Comparison of ENCODE assay signal across 11 cellular contexts in the genomic region with DNA sequence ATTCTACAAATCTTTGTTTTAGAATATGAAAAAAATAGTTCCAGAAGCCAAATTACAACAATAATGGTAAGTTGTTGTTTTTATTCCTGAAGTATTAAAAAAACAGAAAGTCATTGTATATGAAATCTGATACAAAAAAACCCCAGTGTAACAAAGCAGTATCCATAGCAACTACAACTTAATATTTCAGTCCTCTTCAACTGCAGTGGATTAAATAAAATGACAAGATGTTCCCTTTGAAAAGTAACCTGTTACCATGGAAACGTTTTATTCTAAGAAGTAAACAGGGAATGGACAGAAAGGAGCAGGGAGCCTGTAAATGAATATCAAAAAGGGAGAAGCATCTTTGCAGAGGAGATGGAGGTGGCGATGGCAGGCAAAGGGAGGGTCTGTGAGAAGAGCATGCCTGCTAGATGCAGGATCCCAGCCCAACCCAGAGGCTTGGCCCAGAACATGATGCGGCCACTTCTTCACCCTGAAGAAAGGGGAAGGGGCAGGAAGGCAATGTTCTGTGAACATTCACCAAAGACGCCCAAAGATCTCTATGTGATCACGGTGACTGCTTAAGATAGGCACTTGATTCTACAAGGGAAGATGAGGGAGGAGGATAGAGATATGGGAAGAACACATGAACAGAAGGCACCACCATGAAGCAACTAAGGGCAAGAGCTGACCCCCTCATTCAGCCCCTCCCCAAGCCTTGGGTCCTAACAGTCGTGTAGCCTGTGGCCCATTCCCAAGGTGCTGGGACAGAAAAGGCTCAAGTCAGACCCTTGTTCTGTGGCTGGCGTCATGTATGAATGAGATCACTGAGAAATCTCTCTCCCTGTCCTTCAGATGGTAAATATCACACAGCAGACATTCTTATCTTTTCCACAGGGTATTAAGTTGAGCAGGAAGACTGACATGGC.
DNase-seq lines count a peak whose midpoint lies in the region; ATAC-seq, FAIRE-seq and TF ChIP-seq lines count a peak whose summit lies in the region.
"Had no signal": no experiment of that assay in that cellular context is flagged by ENCODE, and none has a peak within 500 bp of the region (broad histone marks: within the 10 kb centered on the region; RNA-seq: fewer than 3 reads in every experiment).

No MANE protein-coding gene starts in this region.

- no peaks in the 10 kb centered on the region for H3K9me3 Mint-ChIP-seq in memory B cell
- H3K9me3 Mint-ChIP-seq in activated CD4-positive, alpha-beta memory T cell treated with anti-CD3 and anti-CD28 coated beads for 36 hours, result no peaks in the 10 kb centered on the region

- CTCF ChIA-PET in A549 (lab: Yijun Ruan, JAX), result no interaction called here
- CTCF ChIA-PET in activated CD4-positive, alpha-beta memory T cell treated with anti-CD3 and anti-CD28 coated beads for 36 hours (lab: Charles Lee), result no interaction called here

- no peak for DNase-seq in A549 (ENCODE audit: low read depth in 1 of 2, low spot score in 1 of 2)
- peak; percentile 33 for DNase-seq in NAMALWA (ENCODE audit: low spot score)
- DNase-seq in cardiac fibroblast (ENCODE audit: low read depth in 2 of 2), result peak; percentile 52 to 72
- no peak for DNase-seq in memory B cell (ENCODE audit: low spot score in 2 of 2)
- no peak for DNase-seq in NK-92 treated with Interleukin-12 subunit alpha and Interleukin-12 subunit beta, amount 100 ng/mL, for 24 hours (lab: John Stamatoyannopoulos, UW)
- DNase-seq in NCI-H1105 (lab: John Stamatoyannopoulos, UW), result no peak
- no peak for DNase-seq in activated CD4-positive, alpha-beta memory T cell treated with anti-CD3 and anti-CD28 coated beads for 36 hours
- DNase-seq: DMS 273 treated with DMSO at 0.1 percent for 48 hours, NCI-H510A had no signal

- no peak for TF ChIP-seq EP300 in A549 (IDR thresholded peaks at IDR 0.05)

- no peaks in the 10 kb centered on the region for H3K27me3 Mint-ChIP-seq in memory B cell
- H3K27me3 Mint-ChIP-seq in activated CD4-positive, alpha-beta memory T cell treated with anti-CD3 and anti-CD28 coated beads for 36 hours, result no peaks in the 10 kb centered on the region

- peaks cover 30% of the 10 kb centered on the region for H3K4me1 Mint-ChIP-seq in memory B cell
- H3K4me1 Mint-ChIP-seq in activated CD4-positive, alpha-beta memory T cell treated with anti-CD3 and anti-CD28 coated beads for 36 hours (ENCODE audit: low read depth), result peaks cover 54% of the 10 kb centered on the region

- no peak for TF ChIP-seq POLR2A in A549 (IDR thresholded peaks at IDR 0.05; ENCODE audit: low read length)

- no peaks in the 10 kb centered on the region for H3K9me3 ChIP-seq in A549

- FAIRE-seq in A549 (lab: Jason Lieb, UNC), result no peak

- H3K4me2 ChIP-seq in A549, result peak overlapping the region; percentile 26; the same call in 2 of the 3 replicates

- WGBS in A549 (ENCODE audit: missing lambda C conversion rate), result 76% methylated on average over 7 of the region's 7 CpGs

- no peak for TF ChIP-seq RAD21 in A549 (conservative IDR thresholded peaks at IDR 0.05 in 1 of 2, IDR thresholded peaks at IDR 0.05 in 1 of 2)

- H3K27ac ChIP-seq in A549, result no peak overlapping the region

- peaks cover 23% of the 10 kb centered on the region for H3K4me1 ChIP-seq in A549

- peak overlapping the region; percentile 84 for H3K27ac Mint-ChIP-seq in memory B cell
- H3K27ac Mint-ChIP-seq in activated CD4-positive, alpha-beta memory T cell treated with anti-CD3 and anti-CD28 coated beads for 36 hours, result no peak overlapping the region

- no peak overlapping the region for H3K4me3 Mint-ChIP-seq in memory B cell
- no peak overlapping the region for H3K4me3 Mint-ChIP-seq in activated CD4-positive, alpha-beta memory T cell treated with anti-CD3 and anti-CD28 coated beads for 36 hours

- intact Hi-C loops in activated CD4-positive, alpha-beta memory T cell treated with anti-CD3 and anti-CD28 coated beads for 36 hours (cut with micrococcal nuclease), result no loop called here

- ATAC-seq in A549 (peak in 1 of 2 experiments; percentile 51; a peak in 3 of 6 replicates), memory B cell (ENCODE audit: low read depth) (no peak), GM21447 (IDR thresholded peaks at IDR 0.05; ENCODE audit: unreplicated experiment) (no peak)

- TF ChIP-seq CTCF in A549 (IDR thresholded peaks at IDR 0.05) (no peak), cardiac fibroblast (IDR thresholded peaks at IDR 0.05; ENCODE audit: low read depth, low read length) (no peak)

- H3K36me3 Mint-ChIP-seq in memory B cell, result peaks cover 13% of the 10 kb centered on the region
- peaks cover 4% of the 10 kb centered on the region for H3K36me3 Mint-ChIP-seq in activated CD4-positive, alpha-beta memory T cell treated with anti-CD3 and anti-CD28 coated beads for 36 hours

- H3K4me3 ChIP-seq in A549 (no peak overlapping the region), cardiac fibroblast (replicated peaks in 1 of 2; ENCODE audit: low read depth in 2 of 2, low read length in 2 of 2) (no peak overlapping the region)
- H3K4me3 ChIP-seq: skin epidermis had no signal

- POLR2A ChIA-PET in A549 (lab: Yijun Ruan, JAX), result no interaction called here
- POLR2A ChIA-PET in activated CD4-positive, alpha-beta memory T cell treated with anti-CD3 and anti-CD28 coated beads for 36 hours (lab: Charles Lee), result no interaction called here

TF ChIP-seq in A549, 52 proteins besides CTCF, POLR2A, EP300 and RAD21:
- TF ChIP-seq MYC (IDR thresholded peaks at IDR 0.05; ENCODE audit: borderline replicate concordance, low read length) (no peak), HDAC2 (IDR thresholded peaks at IDR 0.05) (no peak), RNF2 (IDR thresholded peaks at IDR 0.05; ENCODE audit: borderline replicate concordance, low read depth) (no peak), RCOR1 (IDR thresholded peaks at IDR 0.05; ENCODE audit: low read depth, low read length) (no peak), CBX2 (IDR thresholded peaks at IDR 0.05; ENCODE audit: borderline replicate concordance, low read depth) (no peak), SREBF2 (IDR thresholded peaks at IDR 0.05) (no peak), KDM1A (IDR thresholded peaks at IDR 0.05; ENCODE audit: low read depth) (no peak)
- TF ChIP-seq, protein P1, sequence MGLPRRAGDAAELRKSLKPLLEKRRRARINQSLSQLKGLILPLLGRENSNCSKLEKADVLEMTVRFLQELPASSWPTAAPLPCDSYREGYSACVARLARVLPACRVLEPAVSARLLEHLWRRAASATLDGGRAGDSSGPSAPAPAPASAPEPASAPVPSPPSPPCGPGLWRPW (IDR thresholded peaks at IDR 0.05), result no peak
- TF ChIP-seq, protein P2, sequence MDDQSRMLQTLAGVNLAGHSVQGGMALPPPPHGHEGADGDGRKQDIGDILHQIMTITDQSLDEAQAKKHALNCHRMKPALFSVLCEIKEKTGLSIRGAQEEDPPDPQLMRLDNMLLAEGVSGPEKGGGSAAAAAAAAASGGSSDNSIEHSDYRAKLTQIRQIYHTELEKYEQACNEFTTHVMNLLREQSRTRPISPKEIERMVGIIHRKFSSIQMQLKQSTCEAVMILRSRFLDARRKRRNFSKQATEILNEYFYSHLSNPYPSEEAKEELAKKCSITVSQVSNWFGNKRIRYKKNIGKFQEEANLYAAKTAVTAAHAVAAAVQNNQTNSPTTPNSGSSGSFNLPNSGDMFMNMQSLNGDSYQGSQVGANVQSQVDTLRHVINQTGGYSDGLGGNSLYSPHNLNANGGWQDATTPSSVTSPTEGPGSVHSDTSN (IDR thresholded peaks at IDR 0.05), result no peak
- TF ChIP-seq, protein P3, sequence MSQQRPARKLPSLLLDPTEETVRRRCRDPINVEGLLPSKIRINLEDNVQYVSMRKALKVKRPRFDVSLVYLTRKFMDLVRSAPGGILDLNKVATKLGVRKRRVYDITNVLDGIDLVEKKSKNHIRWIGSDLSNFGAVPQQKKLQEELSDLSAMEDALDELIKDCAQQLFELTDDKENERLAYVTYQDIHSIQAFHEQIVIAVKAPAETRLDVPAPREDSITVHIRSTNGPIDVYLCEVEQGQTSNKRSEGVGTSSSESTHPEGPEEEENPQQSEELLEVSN (IDR thresholded peaks at IDR 0.05; ENCODE audit: borderline replicate concordance, low read depth), result no peak
- TF ChIP-seq, protein P4, sequence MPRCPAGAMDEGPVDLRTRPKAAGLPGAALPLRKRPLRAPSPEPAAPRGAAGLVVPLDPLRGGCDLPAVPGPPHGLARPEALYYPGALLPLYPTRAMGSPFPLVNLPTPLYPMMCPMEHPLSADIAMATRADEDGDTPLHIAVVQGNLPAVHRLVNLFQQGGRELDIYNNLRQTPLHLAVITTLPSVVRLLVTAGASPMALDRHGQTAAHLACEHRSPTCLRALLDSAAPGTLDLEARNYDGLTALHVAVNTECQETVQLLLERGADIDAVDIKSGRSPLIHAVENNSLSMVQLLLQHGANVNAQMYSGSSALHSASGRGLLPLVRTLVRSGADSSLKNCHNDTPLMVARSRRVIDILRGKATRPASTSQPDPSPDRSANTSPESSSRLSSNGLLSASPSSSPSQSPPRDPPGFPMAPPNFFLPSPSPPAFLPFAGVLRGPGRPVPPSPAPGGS (IDR thresholded peaks at IDR 0.05), result no peak

Comparison
In these comparisons a context has a peak if more than half of its experiments do, and no peak if none do; other contexts are left out.
1. DNase-seq: peak in NAMALWA (single experiment) and cardiac fibroblast (2 of 2); none in A549 (0 of 2), memory B cell (0 of 2), NK-92 treated with Interleukin-12 subunit alpha and Interleukin-12 subunit beta, amount 100 ng/mL, for 24 hours (single experiment), NCI-H1105 (single experiment) and activated CD4-positive, alpha-beta memory T cell treated with anti-CD3 and anti-CD28 coated beads for 36 hours (single experiment).